8 cellular contexts compared by ENCODE assay signal in the genomic region with DNA sequence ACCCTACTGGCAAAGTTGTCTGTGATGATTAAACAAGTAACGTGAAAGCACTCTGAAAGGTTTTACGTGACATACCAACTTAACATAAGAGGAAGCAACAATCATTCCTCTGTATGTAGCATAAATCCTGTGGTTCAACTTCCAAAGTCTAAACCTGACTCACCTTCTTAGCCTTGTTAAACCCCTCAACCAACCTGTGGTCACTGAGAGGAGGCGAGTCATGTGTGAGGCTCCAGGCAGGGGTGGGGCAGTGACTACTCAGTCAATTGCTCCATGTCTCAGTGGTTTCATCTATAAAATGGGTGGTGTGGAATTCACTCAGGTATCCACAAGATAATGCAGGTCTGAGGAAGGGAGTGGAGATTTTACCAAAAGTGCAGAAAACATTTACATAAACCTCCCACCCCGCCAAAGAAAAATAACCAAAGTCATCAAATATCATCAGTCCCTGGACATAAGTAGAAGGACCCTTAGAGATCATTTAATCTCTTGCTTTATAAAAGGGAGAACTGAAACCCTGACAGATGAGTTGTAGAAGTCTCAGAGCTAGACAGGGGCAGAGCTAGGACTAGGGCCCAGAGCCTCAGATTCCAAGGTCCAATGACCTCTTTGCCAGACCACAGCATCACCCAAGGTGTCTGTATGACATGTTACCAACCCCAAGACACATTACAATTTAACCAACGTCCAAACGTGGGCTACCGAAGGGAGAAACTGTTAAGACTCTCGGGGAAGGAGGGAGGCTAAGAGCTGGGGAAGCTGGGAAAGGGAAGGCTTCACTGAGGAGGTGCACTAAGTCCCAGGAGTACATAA. TPM values are rescaled to one million over a fixed set of nuclear protein-coding genes. Genes with fewer than 3 reads are reported as not detected.
DNase-seq lines count a peak whose midpoint lies in the region; ATAC-seq and TF ChIP-seq lines count a peak whose summit lies in the region.

No MANE protein-coding gene starts in this region.

- intact Hi-C loops in CD8-positive, alpha-beta T cell (cut with DNase I, micrococcal nuclease), result loop anchor here in 1 of 2 experiments (1.0 to 10.0 kb wide), 3 partner anchors 12 to 439 kb away; partner anchors contain the start of genes AAK1 and MXD1

- no peaks in the 10 kb centered on the region for H3K27me3 Mint-ChIP-seq in CD8-positive, alpha-beta T cell (ENCODE audit: low read depth)

- H3K4me3 Mint-ChIP-seq in CD8-positive, alpha-beta T cell, result peak overlapping the region; percentile 70

- peaks cover 36% of the 10 kb centered on the region for H3K4me1 ChIP-seq in CD8-positive, alpha-beta T cell (ENCODE audit: insufficient read depth, low read length)
- H3K4me1 ChIP-seq in mucosa of rectum (ENCODE audit: control insufficient read depth in 2 of 2, insufficient read depth in 2 of 2, low read length in 2 of 2), result peaks cover 27 to 51% of the 10 kb centered on the region in 2 donors

- POLR2A ChIA-PET in CD8-positive, alpha-beta T cell (lab: Charles Lee), result interaction anchor here (2.4 to 18.5 kb wide), 5 partner anchors 10 to 169 kb away, joined by 12 to 495 read pairs (median 70); partner anchors contain the start of gene MXD1

- no peaks in the 10 kb centered on the region for H3K9me3 Mint-ChIP-seq in CD8-positive, alpha-beta T cell
- peaks cover 0 to 2% of the 10 kb centered on the region in 2 donors for H3K9me3 Mint-ChIP-seq in activated naive CD4-positive, alpha-beta T cell treated with anti-CD3 and anti-CD28 coated beads, Interleukin-2, amount 50 U/mL, for 72 hours

- CTCF ChIA-PET in CD8-positive, alpha-beta T cell (lab: Charles Lee), result interaction anchor here (1.0 to 12.5 kb wide), 5 partner anchors 12 to 171 kb away, joined by 3 to 196 read pairs (median 7); partner anchors contain the start of gene MXD1

- peak overlapping the region; percentile 27 to 93 for H3K9ac ChIP-seq in mucosa of rectum (ENCODE audit: low read depth in 1 of 2, low read length in 2 of 2)

- H3K27me3 ChIP-seq in CD8-positive, alpha-beta T cell (ENCODE audit: insufficient read depth, low read length), result no peaks in the 10 kb centered on the region
- no peaks in the 10 kb centered on the region for H3K27me3 ChIP-seq in mucosa of rectum (ENCODE audit: control insufficient read depth in 2 of 2, insufficient read depth in 2 of 2, low read length in 2 of 2)

- peak overlapping the region; percentile 99 for H3K27ac ChIP-seq in CD8-positive, alpha-beta T cell (ENCODE audit: low read depth, low read length)
- H3K27ac ChIP-seq in mucosa of rectum (ENCODE audit: low read depth in 2 of 2, low read length in 2 of 2), result peak overlapping the region; percentile 73 to 96

- H3K4me3 ChIP-seq in CD8-positive, alpha-beta T cell (ENCODE audit: low read depth, low read length), result peak overlapping the region; percentile 9
- no peak overlapping the region for H3K4me3 ChIP-seq in mucosa of rectum (ENCODE audit: low read length in 2 of 2)

- peaks cover 55% of the 10 kb centered on the region for H3K4me1 Mint-ChIP-seq in CD8-positive, alpha-beta T cell (ENCODE audit: low read depth)

- no peaks in the 10 kb centered on the region for H3K9me3 ChIP-seq in CD8-positive, alpha-beta T cell (ENCODE audit: low read length)
- no peaks in the 10 kb centered on the region for H3K9me3 ChIP-seq in mucosa of rectum (ENCODE audit: control insufficient read depth in 2 of 2, low read length in 2 of 2)

- peaks cover 14% of the 10 kb centered on the region for H3K36me3 ChIP-seq in CD8-positive, alpha-beta T cell (ENCODE audit: insufficient read depth, low read length)
- peaks cover 3 to 24% of the 10 kb centered on the region in 2 donors for H3K36me3 ChIP-seq in mucosa of rectum (ENCODE audit: control insufficient read depth in 2 of 2, insufficient read depth in 2 of 2, low read length in 2 of 2)

- no peak for ATAC-seq in CD8-positive, alpha-beta T cell
- peak; percentile 28 for ATAC-seq in GM21526 (IDR thresholded peaks at IDR 0.05; ENCODE audit: low FRiP score, unreplicated experiment)
- ATAC-seq in activated naive CD4-positive, alpha-beta T cell treated with anti-CD3 and anti-CD28 coated beads, Interleukin-2, amount 50 U/mL, for 72 hours, result peak; percentile 54 to 73
- no peak for ATAC-seq in HG02642 (IDR thresholded peaks at IDR 0.05; ENCODE audit: poor library complexity, unreplicated experiment)

- H3K36me3 Mint-ChIP-seq in CD8-positive, alpha-beta T cell, result peaks cover 62% of the 10 kb centered on the region
- H3K36me3 Mint-ChIP-seq in activated naive CD4-positive, alpha-beta T cell treated with anti-CD3 and anti-CD28 coated beads, Interleukin-2, amount 50 U/mL, for 72 hours, result peaks cover 47 to 62% of the 10 kb centered on the region in 2 donors

- H3K27ac Mint-ChIP-seq in CD8-positive, alpha-beta T cell, result peak overlapping the region; percentile 88
- H3K27ac Mint-ChIP-seq in activated naive CD4-positive, alpha-beta T cell treated with anti-CD3 and anti-CD28 coated beads, Interleukin-2, amount 50 U/mL, for 72 hours, result peak overlapping the region; percentile 88 to 97

- no peak for TF ChIP-seq CTCF in CD8-positive, alpha-beta T cell (IDR thresholded peaks at IDR 0.05)

- peak in 3 of 7 experiments; percentile 39 to 52 (median 41) for DNase-seq in CD8-positive, alpha-beta T cell
- peak; percentile 68 for DNase-seq in NAMALWA (ENCODE audit: low spot score)
- DNase-seq in activated naive CD4-positive, alpha-beta T cell treated with anti-CD3 and anti-CD28 coated beads, Interleukin-2, amount 50 U/mL, for 72 hours (ENCODE audit: low spot score in 2 of 2), result peak; percentile 61 to 83
- no peak for DNase-seq in NCI-H345 (lab: John Stamatoyannopoulos, UW)
- DNase-seq in GDM1 (lab: John Stamatoyannopoulos, UW), result no peak

RNA-seq across cellular contexts. Expression of gene PCBP1, which starts 3.7 kb away (rescaled TPM):
- 100 to 1,000 TPM; 239 to 255 TPM for total RNA-seq in CD8-positive, alpha-beta T cell
- total RNA-seq in activated naive CD4-positive, alpha-beta T cell treated with anti-CD3 and anti-CD28 coated beads, Interleukin-2, amount 50 U/mL, for 72 hours, result 100 to 1,000 TPM; 339 to 451 TPM

Comparison
In these comparisons a context has a peak if more than half of its experiments do, and no peak if none do; other contexts are left out.
1. ATAC-seq: peak in GM21526 (single experiment) and activated naive CD4-positive, alpha-beta T cell treated with anti-CD3 and anti-CD28 coated beads, Interleukin-2, amount 50 U/mL, for 72 hours (2 of 2); none in CD8-positive, alpha-beta T cell (single experiment) and HG02642 (single experiment).
2. DNase-seq: peak in NAMALWA (single experiment) and activated naive CD4-positive, alpha-beta T cell treated with anti-CD3 and anti-CD28 coated beads, Interleukin-2, amount 50 U/mL, for 72 hours (2 of 2); none in NCI-H345 (single experiment) and GDM1 (single experiment).